Comparison of ENCODE assay signal across 8 cellular contexts in genomic region chr6:7721654-7722053, GRCh38. TPM values are rescaled to one million over a fixed set of nuclear protein-coding genes. Genes with fewer than 3 reads are reported as not detected.
DNase-seq lines count a peak whose midpoint lies in the region; ATAC-seq and TF ChIP-seq lines count a peak whose summit lies in the region.

No MANE protein-coding gene starts in this region.

- DNase-seq in HT1080 (ENCODE audit: low read depth) (peak; percentile 40), RWPE2 (ENCODE audit: low spot score) (no peak), iris pigment epithelial cell (ENCODE audit: low read depth) (peak; percentile 54), NCI-H2029 treated with DMSO at 0.1 percent for 48 hours (lab: John Stamatoyannopoulos, UW) (no peak), NCI-H1436 treated with DMSO at 0.1 percent for 48 hours (lab: John Stamatoyannopoulos, UW) (no peak)
- no peak for DNase-seq in activated CD8-positive, alpha-beta memory T cell treated with anti-CD3 and anti-CD28 coated beads, Interleukin-2, amount 50 U/mL, for 48 hours

- H3K27me3 ChIP-seq in RWPE2 (ENCODE audit: insufficient read depth, poor library complexity, severe bottlenecking) = peaks cover 34% of the 10 kb centered on the region

- TF ChIP-seq CTCF in C4-2B (conservative IDR thresholded peaks at IDR 0.05) (peak; percentile 59), RWPE2 (IDR thresholded peaks at IDR 0.05; ENCODE audit: poor library complexity, severe bottlenecking) (peak; percentile 56)

- peaks cover 7% of the 10 kb centered on the region for H3K4me1 ChIP-seq in RWPE2 (ENCODE audit: insufficient read depth, poor library complexity, severe bottlenecking)

- H3K9me3 ChIP-seq in RWPE2 (ENCODE audit: severe bottlenecking) = no peaks in the 10 kb centered on the region

- H3K36me3 ChIP-seq in RWPE2 (ENCODE audit: low read depth) = no peaks in the 10 kb centered on the region

- ATAC-seq in RWPE2 (ENCODE audit: low read depth) = no peak
- no peak for ATAC-seq in GM21737 (IDR thresholded peaks at IDR 0.05; ENCODE audit: unreplicated experiment)

- no peak overlapping the region for H3K4me3 ChIP-seq in RWPE2 (ENCODE audit: severe bottlenecking)

- H3K27ac ChIP-seq in C4-2B = no peak overlapping the region
- H3K27ac ChIP-seq in RWPE2 (ENCODE audit: poor library complexity, severe bottlenecking) = no peak overlapping the region

RNA-seq across cellular contexts. Expression of gene BMP6, which starts 4.2 kb away (rescaled TPM):
- 3.2 and 4.0 TPM in 2 replicates for total RNA-seq in HT1080 (2014; rRNA removed; shearing (Covaris generic))
- polyA plus RNA-seq in HT1080 (2015; cell fraction: cytosol; rRNA removed) = 11.3 and 13.7 TPM in 2 replicates
- polyA plus RNA-seq in HT1080 (2015; cell fraction: nucleus; rRNA removed) = 12.3 and 14.0 TPM in 2 replicates

Comparison
In these comparisons a context has a peak if more than half of its experiments do, and no peak if none do; other contexts are left out.
1. DNase-seq: peak in HT1080 (single experiment) and iris pigment epithelial cell (single experiment); none in RWPE2 (single experiment), NCI-H2029 treated with DMSO at 0.1 percent for 48 hours (single experiment), NCI-H1436 treated with DMSO at 0.1 percent for 48 hours (single experiment) and activated CD8-positive, alpha-beta memory T cell treated with anti-CD3 and anti-CD28 coated beads, Interleukin-2, amount 50 U/mL, for 48 hours (single experiment).